Comparison of ENCODE assay signal across 12 cellular contexts in the genomic region with DNA sequence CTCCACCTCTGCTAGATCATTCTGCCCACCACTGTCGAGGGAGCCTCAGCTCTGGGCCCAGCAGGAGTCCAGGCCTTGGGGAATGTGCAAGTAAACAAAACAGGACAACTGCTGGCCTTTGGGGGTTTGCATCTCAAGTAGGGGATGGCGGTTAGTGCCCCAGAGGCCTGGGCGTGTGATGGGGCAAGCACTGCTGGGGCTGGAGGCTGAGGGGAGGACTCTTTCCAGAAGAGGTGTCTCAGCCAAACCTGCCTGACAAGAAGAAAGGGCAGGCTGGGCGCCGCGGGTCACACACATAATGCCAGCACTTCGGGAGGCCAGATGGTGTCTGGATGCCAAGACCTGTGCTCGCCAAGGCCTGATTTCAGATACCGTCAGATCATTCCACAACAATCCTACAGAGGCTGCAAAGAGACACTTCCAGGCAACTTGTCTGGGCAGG. TPM values are rescaled to one million over a fixed set of nuclear protein-coding genes. Genes with fewer than 3 reads are reported as not detected.
DNase-seq lines count a peak whose midpoint lies in the region; ATAC-seq and TF ChIP-seq lines count a peak whose summit lies in the region.
"Had no signal": no experiment of that assay in that cellular context is flagged by ENCODE, and none has a peak within 500 bp of the region (broad histone marks: within the 10 kb centered on the region; RNA-seq: fewer than 3 reads in every experiment).

No MANE protein-coding gene starts in this region.

- H3K9ac ChIP-seq in skeletal muscle tissue (ENCODE audit: low read depth in 1 of 3, low read length in 3 of 3): peak overlapping the region; percentile 45 to 69 (median 57)

- DNase-seq in RPMI7951 (ENCODE audit: low read depth) (peak; percentile 52), foreskin keratinocyte (peak; percentile 39 to 65), D341Med (ENCODE audit: low spot score) (no peak), DMS153 (lab: John Stamatoyannopoulos, UW) (no peak), NCI-H1092 treated with DMSO at 0.1 percent for 48 hours (lab: John Stamatoyannopoulos, UW) (no peak)
- DNase-seq: activated T-cell treated with anti-CD3 and anti-CD28 coated beads, Interleukin-2, amount 50 U/mL, for 48 hours; NCI-H187 treated with DMSO at 0.1 percent for 48 hours; stimulated activated CD4-positive, alpha-beta T cell treated with anti-CD3 and anti-CD28 coated beads, Interleukin-2, amount 100 ng/mL, for 48 hours; SW 1271 had no signal

- H3K4me3 ChIP-seq in skeletal muscle tissue (ENCODE audit: low read length in 3 of 3): no peak overlapping the region

- ATAC-seq in GM21515 (IDR thresholded peaks at IDR 0.05; ENCODE audit: unreplicated experiment): peak; percentile 13
- ATAC-seq in foreskin keratinocyte: peak; percentile 48
- no peak for ATAC-seq in HG02642 (IDR thresholded peaks at IDR 0.05; ENCODE audit: poor library complexity, unreplicated experiment)

- H3K4me1 ChIP-seq in foreskin keratinocyte (peaks cover 11% of the 10 kb centered on the region), skeletal muscle tissue (ENCODE audit: control insufficient read depth in 3 of 3, insufficient read depth in 3 of 3, low read length in 3 of 3) (peaks cover 22 to 44% (median 35%) of the 10 kb centered on the region in 3 donors)

- H3K9me3 ChIP-seq in skeletal muscle tissue (ENCODE audit: control insufficient read depth in 3 of 3, low read length in 3 of 3): no peaks in the 10 kb centered on the region

- H3K27ac ChIP-seq in foreskin keratinocyte: no peak overlapping the region
- H3K27ac ChIP-seq in skeletal muscle tissue (ENCODE audit: low read depth, low read length): peak overlapping the region; percentile 78

- H3K36me3 ChIP-seq in skeletal muscle tissue (ENCODE audit: control insufficient read depth in 3 of 3, insufficient read depth in 3 of 3, low read length in 3 of 3): peaks cover 5 to 23% (median 20%) of the 10 kb centered on the region in 3 donors

- H3K27me3 ChIP-seq in foreskin keratinocyte (no peaks in the 10 kb centered on the region), skeletal muscle tissue (ENCODE audit: control insufficient read depth in 3 of 3, insufficient read depth in 3 of 3, low read length in 3 of 3) (no peaks in the 10 kb centered on the region)

- peak; percentile 13 for TF ChIP-seq CTCF in foreskin keratinocyte (conservative IDR thresholded peaks at IDR 0.05)

RNA-seq across cellular contexts. Expression of gene ALDH2, which starts 8.6 kb away (rescaled TPM):
- total RNA-seq in RPMI7951 (2014; rRNA removed; shearing (Covaris generic)): 0.36 TPM in 1 of 2 replicates, not detected in the other
- 23.8 and 24.8 TPM in 2 replicates for total RNA-seq in foreskin keratinocyte
- 29.9 and 32.2 TPM in 2 replicates for polyA plus RNA-seq in foreskin keratinocyte
- total RNA-seq in skeletal muscle tissue: 5.7 TPM

Comparison
In these comparisons a context has a peak if more than half of its experiments do, and no peak if none do; other contexts are left out.
1. DNase-seq: peak in RPMI7951 (single experiment) and foreskin keratinocyte (2 of 2); none in D341Med (single experiment), DMS153 (single experiment) and NCI-H1092 treated with DMSO at 0.1 percent for 48 hours (single experiment).